In the genomic region with DNA sequence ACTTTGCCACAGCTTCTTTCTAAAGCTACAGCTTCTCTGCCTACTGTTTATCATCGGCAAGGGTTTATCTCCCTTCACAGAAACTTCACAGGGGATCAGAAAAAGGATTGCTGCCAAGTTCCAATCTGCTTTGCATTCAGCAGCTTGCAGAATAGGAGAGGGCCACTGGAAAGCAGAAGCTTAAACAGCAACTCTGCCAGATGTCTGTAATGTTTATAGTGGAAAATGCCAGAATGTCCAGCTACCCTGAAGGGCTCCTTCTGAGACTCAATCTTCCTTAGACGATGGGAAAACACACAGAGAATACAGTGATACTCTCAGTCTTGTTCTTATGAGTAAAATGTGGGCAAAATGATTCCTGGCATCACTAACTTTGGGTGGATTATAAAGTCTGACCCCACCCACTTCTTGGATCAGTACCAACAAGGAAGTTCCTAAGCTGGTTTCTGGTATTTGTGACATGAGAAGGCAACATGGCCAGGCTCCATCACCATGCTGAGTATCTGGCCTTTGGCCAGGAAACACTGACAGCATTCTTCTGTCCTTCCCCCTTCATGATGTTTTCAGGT, we compare ENCODE assay signal across 8 cellular contexts. TPM values are rescaled to one million over a fixed set of nuclear protein-coding genes. Genes with fewer than 3 reads are reported as not detected.
DNase-seq lines count a peak whose midpoint lies in the region; ATAC-seq and FAIRE-seq lines count a peak whose summit lies in the region.

No MANE protein-coding gene starts in this region.

- peak; percentile 18 for DNase-seq in NCI-H1105 treated with DMSO at 0.1 percent for 48 hours (lab: John Stamatoyannopoulos, UW)
- DNase-seq in NCI-H1105 (lab: John Stamatoyannopoulos, UW) = no peak
- DNase-seq in adipocyte (ENCODE audit: low read depth) = peak; percentile 95
- DNase-seq in left ventricle myocardium superior = peak; percentile 65
- DNase-seq in small intestine = peak; percentile 52
- no peak for DNase-seq in NCI-H128 (lab: John Stamatoyannopoulos, UW; ENCODE audit: unreplicated experiment)
- no peak for DNase-seq in NCI-H2227 (lab: John Stamatoyannopoulos, UW; ENCODE audit: unreplicated experiment)

- no peak for FAIRE-seq in small intestine (lab: Jason Lieb, UNC)

- H3K27me3 ChIP-seq in adipocyte (replicated peaks; ENCODE audit: control insufficient read depth, insufficient read depth, low read length) (no peaks in the 10 kb centered on the region), small intestine (ENCODE audit: control insufficient read depth in 2 of 2, insufficient read depth in 2 of 2, low read length in 2 of 2) (no peaks in the 10 kb centered on the region)

- H3K9me3 ChIP-seq in adipocyte (ENCODE audit: control insufficient read depth, low read length) = no peaks in the 10 kb centered on the region
- no peaks in the 10 kb centered on the region for H3K9me3 ChIP-seq in small intestine (ENCODE audit: control insufficient read depth, low read depth)

- peaks cover 20% of the 10 kb centered on the region for H3K4me1 ChIP-seq in adipocyte (ENCODE audit: control insufficient read depth, insufficient read depth, low read length)
- peaks cover 3 to 19% of the 10 kb centered on the region in 2 donors for H3K4me1 ChIP-seq in small intestine (ENCODE audit: control insufficient read depth in 2 of 2, insufficient read depth in 1 of 2, low read depth in 1 of 2, low read length in 1 of 2)

- peak overlapping the region; percentile 55 for H3K9ac ChIP-seq in adipocyte (ENCODE audit: low read length)

- WGBS in small intestine, 3 donors = 7 to 30% (median 20%) methylated on average over 2 of the region's 2 CpGs

- ATAC-seq in left ventricle myocardium superior = peak; percentile 63
- no peak for ATAC-seq in HG03196 (IDR thresholded peaks at IDR 0.05; ENCODE audit: unreplicated experiment)

- intact Hi-C loops in left ventricle myocardium superior (cut with micrococcal nuclease) = no loop called here

- peak overlapping the region in 1 of 2 donors; percentile 22 for H3K27ac ChIP-seq in small intestine (ENCODE audit: low read depth in 1 of 2, low read length in 1 of 2)

- H3K36me3 ChIP-seq in adipocyte (ENCODE audit: control insufficient read depth, insufficient read depth, low read length, severe bottlenecking) (peaks cover 97% of the 10 kb centered on the region), small intestine (ENCODE audit: control insufficient read depth in 2 of 2, insufficient read depth in 2 of 2, low read length in 2 of 2) (peaks cover 0 to 10% of the 10 kb centered on the region in 2 donors)

- H3K4me3 ChIP-seq in adipocyte (ENCODE audit: low read length) (peak overlapping the region; percentile 10), small intestine (ENCODE audit: low read depth in 1 of 2, low read length in 2 of 2) (no peak overlapping the region)

RNA-seq across cellular contexts. Expression of a gene that starts 19.0 kb away (rescaled TPM):
- 153 TPM for total RNA-seq in left ventricle myocardium superior
- polyA plus RNA-seq in small intestine = 100 to 1,000 TPM in 1 of 3 donors, 10 to 100 TPM in 2; 20.8 to 115 (median 73.2) TPM

Comparison
In these comparisons a context has a peak if more than half of its experiments do, and no peak if none do; other contexts are left out.
1. DNase-seq: peak in NCI-H1105 treated with DMSO at 0.1 percent for 48 hours (single experiment), adipocyte (single experiment), left ventricle myocardium superior (single experiment) and small intestine (single experiment); none in NCI-H1105 (single experiment), NCI-H128 (single experiment) and NCI-H2227 (single experiment).